Comparison of ENCODE assay signal across 11 cellular contexts in genomic region chr20:17992224-17992637, GRCh38.
DNase-seq lines count a peak whose midpoint lies in the region; ATAC-seq lines count a peak whose summit lies in the region.
"Had no signal": no experiment of that assay in that cellular context is flagged by ENCODE, and none has a peak within 500 bp of the region (broad histone marks: within the 10 kb centered on the region; RNA-seq: fewer than 3 reads in every experiment).

No MANE protein-coding gene starts in this region.

- peaks cover 28% of the 10 kb centered on the region for H3K36me3 Mint-ChIP-seq in T-helper 2 cell treated with Interferon-gamma antibody and Interleukin-4, amounts not matched to agents 5 μg/mL and 100 μg/mL, for 36 hours (ENCODE audit: low read depth)

- no peaks in the 10 kb centered on the region for H3K27me3 Mint-ChIP-seq in T-helper 2 cell treated with Interferon-gamma antibody and Interleukin-4, amounts not matched to agents 5 μg/mL and 100 μg/mL, for 36 hours (ENCODE audit: low read depth)

- peak overlapping the region; percentile 86 for H3K27ac Mint-ChIP-seq in T-helper 2 cell treated with Interferon-gamma antibody and Interleukin-4, amounts not matched to agents 5 μg/mL and 100 μg/mL, for 36 hours

- H3K4me3 Mint-ChIP-seq in T-helper 2 cell treated with Interferon-gamma antibody and Interleukin-4, amounts not matched to agents 5 μg/mL and 100 μg/mL, for 36 hours: peak overlapping the region; percentile 71

- DNase-seq in T-helper 2 cell treated with Interferon-gamma antibody and Interleukin-4, amounts not matched to agents 5 μg/mL and 100 μg/mL, for 36 hours (ENCODE audit: low spot score): peak; percentile 76
- DNase-seq in stimulated activated CD4-positive, alpha-beta T cell treated with anti-CD3 and anti-CD28 coated beads, Interleukin-15, amount 100 ng/mL, for 24 hours: peak; percentile 62
- no peak for DNase-seq in nucleus accumbens (lab: John Stamatoyannopoulos, UW)
- DNase-seq in AG20443 (ENCODE audit: low spot score): no peak
- DNase-seq in SKM-1 (lab: John Stamatoyannopoulos, UW; ENCODE audit: unreplicated experiment): no peak
- DNase-seq: adrenal gland, H7, islet precursor cell had no signal

- no peaks in the 10 kb centered on the region for H3K9me3 Mint-ChIP-seq in T-helper 2 cell treated with Interferon-gamma antibody and Interleukin-4, amounts not matched to agents 5 μg/mL and 100 μg/mL, for 36 hours

- ATAC-seq in GM18861 (IDR thresholded peaks at IDR 0.05; ENCODE audit: unreplicated experiment) (peak; percentile 80), GM21529 (IDR thresholded peaks at IDR 0.05; ENCODE audit: unreplicated experiment) (peak; percentile 57), HG03097 (IDR thresholded peaks at IDR 0.05; ENCODE audit: low FRiP score, unreplicated experiment) (no peak)

- H3K4me1 Mint-ChIP-seq in T-helper 2 cell treated with Interferon-gamma antibody and Interleukin-4, amounts not matched to agents 5 μg/mL and 100 μg/mL, for 36 hours (ENCODE audit: low read depth): peaks cover 37% of the 10 kb centered on the region

Comparison
In these comparisons a context has a peak if more than half of its experiments do, and no peak if none do; other contexts are left out.
1. DNase-seq: peak in T-helper 2 cell treated with Interferon-gamma antibody and Interleukin-4, amounts not matched to agents 5 μg/mL and 100 μg/mL, for 36 hours (single experiment) and stimulated activated CD4-positive, alpha-beta T cell treated with anti-CD3 and anti-CD28 coated beads, Interleukin-15, amount 100 ng/mL, for 24 hours (single experiment); none in nucleus accumbens (0 of 56), AG20443 (single experiment) and SKM-1 (single experiment).